1 cellular context compared by ENCODE assay signal in the genomic region with DNA sequence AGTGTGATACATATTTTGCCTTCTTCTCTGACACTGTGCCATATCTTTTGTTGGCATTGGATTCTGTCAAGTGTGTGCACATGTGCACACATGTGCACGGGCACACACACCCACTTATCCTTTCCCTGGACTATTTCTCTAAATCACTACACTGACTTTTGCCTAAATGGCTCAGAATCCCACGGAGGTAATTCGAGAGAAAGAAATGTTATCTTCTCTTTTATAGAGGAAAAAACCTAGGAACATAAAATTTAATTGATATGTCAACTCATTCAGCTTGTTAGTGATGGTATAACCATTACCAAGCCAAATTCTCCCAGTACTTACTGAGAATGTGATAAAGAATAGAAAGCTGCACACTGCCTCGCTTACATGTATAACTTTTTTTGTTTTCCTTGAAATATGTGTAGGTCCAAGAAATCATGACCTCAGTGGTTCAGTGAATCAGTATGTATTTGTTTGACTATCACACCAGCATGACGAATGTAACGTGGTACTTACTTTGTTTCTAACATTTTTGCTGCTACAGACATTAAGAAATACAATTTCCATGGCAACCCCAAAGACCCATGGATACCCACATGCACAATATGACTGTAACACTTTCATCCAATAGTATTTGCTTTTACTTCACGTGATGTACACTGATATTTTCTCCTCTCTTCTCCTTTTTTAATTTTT.
TF ChIP-seq lines count a peak whose summit lies in the region.

No MANE protein-coding gene starts in this region.

TF ChIP-seq in IMR-90, 13 proteins besides CTCF, POLR2A, EP300 and RAD21:
- TF ChIP-seq MAZ (IDR thresholded peaks at IDR 0.05; ENCODE audit: borderline replicate concordance, low read depth, low read length) = no peak
